10 cellular contexts compared by ENCODE assay signal in the genomic region with DNA sequence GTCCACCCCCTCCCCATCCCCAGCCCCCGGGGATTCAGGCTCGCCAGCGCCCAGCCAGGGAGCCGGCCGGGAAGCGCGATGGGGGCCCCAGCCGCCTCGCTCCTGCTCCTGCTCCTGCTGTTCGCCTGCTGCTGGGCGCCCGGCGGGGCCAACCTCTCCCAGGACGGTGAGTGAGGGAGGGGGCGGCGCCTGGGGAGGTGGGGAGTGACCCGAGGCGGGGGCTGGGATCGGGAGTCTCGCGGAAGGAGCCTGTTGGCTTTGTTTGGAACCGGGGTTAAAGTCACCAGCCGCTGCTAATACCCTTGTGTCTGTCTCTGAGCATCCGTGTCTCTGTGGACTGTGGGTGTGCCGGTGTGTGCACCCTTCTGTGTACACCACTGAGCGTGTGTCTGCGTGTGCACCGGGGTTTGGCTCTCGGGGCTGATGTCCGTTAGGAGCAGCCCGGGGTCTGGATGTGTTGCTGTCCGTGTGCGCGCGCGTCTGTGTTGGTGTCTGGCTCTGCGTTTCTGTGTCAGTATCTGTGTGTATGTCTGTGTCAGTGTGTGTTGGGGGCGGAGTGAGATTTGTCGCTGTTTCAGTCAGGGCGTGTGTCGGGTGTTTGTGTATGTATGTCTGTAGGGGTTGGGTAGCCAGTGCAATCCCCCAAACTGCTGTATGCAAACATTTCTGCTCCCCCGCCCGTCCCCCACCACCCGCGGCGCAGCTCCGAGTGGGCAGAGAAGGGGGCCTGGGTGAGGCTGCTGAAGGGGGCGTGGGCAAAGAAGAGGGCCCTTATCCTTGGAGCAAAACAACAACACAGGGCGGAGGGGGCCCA. TPM values are rescaled to one million over a fixed set of nuclear protein-coding genes. Genes with fewer than 3 reads are reported as not detected.
A peak's percentile ranks its signal among the peaks of the same experiment; 100 is the strongest.
DNase-seq lines count a peak whose midpoint lies in the region; ATAC-seq and TF ChIP-seq lines count a peak whose summit lies in the region.
"Had no signal": no experiment of that assay in that cellular context is flagged by ENCODE, and none has a peak within 500 bp of the region (broad histone marks: within the 10 kb centered on the region; RNA-seq: fewer than 3 reads in every experiment).

No MANE protein-coding gene starts in this region.

- no peak for ATAC-seq in GM19351 (IDR thresholded peaks at IDR 0.05; ENCODE audit: unreplicated experiment)
- ATAC-seq in HG02642 (IDR thresholded peaks at IDR 0.05; ENCODE audit: poor library complexity, unreplicated experiment), result no peak
- no peak for ATAC-seq in GM18519 (IDR thresholded peaks at IDR 0.05; ENCODE audit: low FRiP score, unreplicated experiment)
- ATAC-seq in HG02763 (IDR thresholded peaks at IDR 0.05; ENCODE audit: unreplicated experiment), result no peak

- TF ChIP-seq EP300 in esophagus muscularis mucosa (IDR thresholded peaks at IDR 0.05), result no peak

- H3K36me3 ChIP-seq in esophagus muscularis mucosa (no peaks in the 10 kb centered on the region), neuron (ENCODE audit: insufficient read depth, low read length) (no peaks in the 10 kb centered on the region)

- intact Hi-C loops in esophagus muscularis mucosa (cut with DNase I), result no loop called here

- 1% methylated on average over 8 of the region's 49 CpGs for WGBS in esophagus muscularis mucosa

- H3K4me1 ChIP-seq in esophagus muscularis mucosa, result peaks cover 9 to 27% (median 25%) of the 10 kb centered on the region in 4 donors
- peaks cover 19% of the 10 kb centered on the region for H3K4me1 ChIP-seq in neuron (ENCODE audit: insufficient read depth, low read length)

- peak overlapping the region; percentile 80 for H2AFZ ChIP-seq in neuron (ENCODE audit: low read depth, low read length)

- H3K9me3 ChIP-seq in esophagus muscularis mucosa (no peaks in the 10 kb centered on the region), neuron (ENCODE audit: low read length) (no peaks in the 10 kb centered on the region)

- DNase-seq in Ammon's horn (ENCODE audit: low spot score), result peak; percentile 67
- peak; percentile 28 for DNase-seq in NCI-H510A treated with DMSO at 0.1 percent for 48 hours (lab: John Stamatoyannopoulos, UW)
- no peak for DNase-seq in esophagus muscularis mucosa (ENCODE audit: extremely low spot score)
- DNase-seq: COR-L47, NCI-H2107 had no signal

- peak overlapping the region; percentile 16 to 55 (median 28) for H3K27ac ChIP-seq in esophagus muscularis mucosa (replicated peaks in 1 of 4)

- H3K27me3 ChIP-seq in esophagus muscularis mucosa, result peaks cover 0 to 56% (median 26%) of the 10 kb centered on the region in 4 donors
- H3K27me3 ChIP-seq in neuron (ENCODE audit: insufficient read depth, low read length), result no peaks in the 10 kb centered on the region

- H3K4me3 ChIP-seq in esophagus muscularis mucosa, result peak overlapping the region; percentile 48 to 62 (median 50)
- H3K4me3 ChIP-seq in neuron (ENCODE audit: low read length), result peak overlapping the region; percentile 60

- TF ChIP-seq POLR2A in esophagus muscularis mucosa (IDR thresholded peaks at IDR 0.05; ENCODE audit: low read depth), result no peak

- TF ChIP-seq CTCF in esophagus muscularis mucosa (IDR thresholded peaks at IDR 0.05), result no peak

RNA-seq across cellular contexts. Expression of gene CADM3, which starts 0.5 kb away (rescaled TPM):
- 10 to 100 TPM; 10.8 to 24.7 (median 20.4) TPM for total RNA-seq in esophagus muscularis mucosa

RNA-seq across cellular contexts. Expression of gene ACKR1, which starts 32.8 kb away (rescaled TPM):
- total RNA-seq in esophagus muscularis mucosa, result 100 to 1,000 TPM in 2 of 4 donors, 10 to 100 TPM in 2; 31.1 to 315 (median 128) TPM
